In the genomic region with DNA sequence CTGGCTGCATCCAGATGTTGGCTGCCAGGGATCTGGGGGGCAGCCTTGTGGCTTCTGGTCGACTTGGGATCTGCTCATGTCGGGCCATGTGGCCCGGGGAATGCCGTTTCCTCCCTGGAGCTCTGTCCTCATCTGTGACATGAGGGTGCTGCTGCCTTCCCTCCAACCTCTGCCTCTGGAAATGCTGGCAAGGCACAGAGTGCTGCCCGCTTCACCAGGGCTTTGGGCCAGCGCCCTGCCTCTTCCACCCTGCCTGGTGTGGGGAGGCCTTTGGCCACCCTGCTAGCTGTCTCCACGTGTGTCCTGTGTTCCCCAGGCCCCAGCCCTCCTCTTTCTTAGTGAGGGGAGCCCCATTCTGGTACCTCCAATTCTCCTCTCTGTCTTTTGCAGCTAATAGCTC, we compare ENCODE assay signal across 16 cellular contexts. TPM values are rescaled to one million over a fixed set of nuclear protein-coding genes. Genes with fewer than 3 reads are reported as not detected.
"Had no signal": no experiment of that assay in that cellular context is flagged by ENCODE, and none has a peak within 500 bp of the region (broad histone marks: within the 10 kb centered on the region; RNA-seq: fewer than 3 reads in every experiment).

No MANE protein-coding gene starts in this region.

- H3K4me3 ChIP-seq: prostate gland had no signal

- H3K4me3 Mint-ChIP-seq: activated naive CD4-positive, alpha-beta T cell treated with anti-CD3 and anti-CD28 coated beads, Interleukin-2, amount 10 ng/mL, durations not matched to agents 7 days and 5 days; T-helper 2 cell treated with Interferon-gamma antibody and Interleukin-4, amounts not matched to agents 5 μg/mL and 100 μg/mL, for 36 hours had no signal

- DNase-seq: activated naive CD4-positive, alpha-beta T cell treated with anti-CD3 and anti-CD28 coated beads, Interleukin-2, amount 10 ng/mL, durations not matched to agents 7 days and 5 days; central memory CD4-positive, alpha-beta T cell; cortex of kidney; mesenchymal stem cell; nucleus accumbens; stimulated activated CD4-positive, alpha-beta T cell treated with anti-CD3 and anti-CD28 coated beads, Interleukin-2, amount 100 ng/mL, for 48 hours; stimulated activated CD8-positive, alpha-beta memory T cell treated with anti-CD3 and anti-CD28 coated beads, Interleukin-4, amount 100 ng/mL, for 48 hours; stimulated activated naive CD8-positive, alpha-beta T cell treated with anti-CD3 and anti-CD28 coated beads, Interleukin-15, Interleukin-2, amounts not matched to agents 100 U/mL and 50 U/mL, for 24 hours had no signal

- H3K9me3 ChIP-seq: prostate gland had no signal

- H3K9me3 Mint-ChIP-seq: activated naive CD4-positive, alpha-beta T cell treated with anti-CD3 and anti-CD28 coated beads, Interleukin-2, amount 10 ng/mL, durations not matched to agents 7 days and 5 days; activated T-helper 2 cell treated with anti-CD3 and anti-CD28 coated beads, Interferon-gamma antibody, Interleukin-2, Interleukin-4, amounts not matched to agents 10 μg/mL and 5 μg/mL and 100 μg/mL, durations not matched to agents 14 hours and 24 hours and 36 hours; T-helper 2 cell treated with Interferon-gamma antibody and Interleukin-4, amounts not matched to agents 5 μg/mL and 100 μg/mL, for 36 hours had no signal

- H3K4me1 ChIP-seq: prostate gland had no signal

- H3K36me3 Mint-ChIP-seq: activated naive CD4-positive, alpha-beta T cell treated with anti-CD3 and anti-CD28 coated beads, Interleukin-2, amount 10 ng/mL, durations not matched to agents 7 days and 5 days had no signal

- H3K27ac Mint-ChIP-seq: activated naive CD4-positive, alpha-beta T cell treated with anti-CD3 and anti-CD28 coated beads, Interleukin-2, amount 10 ng/mL, durations not matched to agents 7 days and 5 days; activated T-helper 2 cell treated with anti-CD3 and anti-CD28 coated beads, Interferon-gamma antibody, Interleukin-2, Interleukin-4, amounts not matched to agents 10 μg/mL and 5 μg/mL and 100 μg/mL, durations not matched to agents 14 hours and 24 hours and 36 hours; T-helper 2 cell treated with Interferon-gamma antibody and Interleukin-4, amounts not matched to agents 5 μg/mL and 100 μg/mL, for 36 hours had no signal

- ATAC-seq: activated CD4-positive, CD25-positive, alpha-beta regulatory T cell treated with anti-CD3 and anti-CD28 coated beads, Interleukin-2, amount 50 U/mL, for 24 hours; stimulated activated naive CD8-positive, alpha-beta T cell treated with anti-CD3 and anti-CD28 coated beads, Interleukin-15, Interleukin-2, amounts not matched to agents 100 U/mL and 50 U/mL, for 24 hours had no signal

- H3K27ac ChIP-seq: prostate gland had no signal

- H3K36me3 ChIP-seq: prostate gland had no signal

RNA-seq across cellular contexts. Expression of a gene that starts 44.0 kb away (rescaled TPM):
- total RNA-seq: activated T-helper 2 cell treated with anti-CD3 and anti-CD28 coated beads, Interferon-gamma antibody, Interleukin-2, Interleukin-4, amounts not matched to agents 10 μg/mL and 5 μg/mL and 100 μg/mL, durations not matched to agents 14 hours and 24 hours and 36 hours; epithelial cell of proximal tubule; temporal lobe; ureter had no signal
- polyA plus RNA-seq: adipose tissue had no signal
